Comparison of ENCODE assay signal across 8 cellular contexts in the genomic region with DNA sequence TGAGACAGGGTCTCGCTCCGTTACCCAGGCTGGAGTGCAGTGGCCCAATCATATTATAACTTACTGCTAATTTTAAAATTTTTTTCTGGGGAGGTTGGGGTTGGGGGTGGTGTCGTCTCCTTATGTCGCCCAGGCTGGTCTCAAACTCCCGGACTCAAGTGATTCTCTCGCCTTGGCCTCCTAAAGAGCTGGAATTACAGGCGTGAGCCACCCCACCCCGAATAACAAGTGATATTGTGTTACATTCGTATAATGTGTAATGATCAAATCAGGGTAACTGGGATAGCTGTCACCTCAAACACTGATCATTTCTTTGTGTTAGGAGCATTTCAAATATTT. TPM values are rescaled to one million over a fixed set of nuclear protein-coding genes. Genes with fewer than 3 reads are reported as not detected.
DNase-seq lines count a peak whose midpoint lies in the region; ATAC-seq and TF ChIP-seq lines count a peak whose summit lies in the region.

No MANE protein-coding gene starts in this region.

- no peaks in the 10 kb centered on the region for H3K9me3 ChIP-seq in Caco-2

- H3K27me3 Mint-ChIP-seq in Caco-2 (ENCODE audit: insufficient read depth, unreplicated experiment): peaks cover 3% of the 10 kb centered on the region
- peaks cover 10% of the 10 kb centered on the region for H3K27me3 Mint-ChIP-seq in central memory CD8-positive, alpha-beta T cell
- H3K27me3 Mint-ChIP-seq in osteocyte (ENCODE audit: unreplicated experiment): peaks cover 4% of the 10 kb centered on the region

- no TSS peak for BruUV-seq in Caco-2 (replicated peaks; lab: Mats Ljungman, UMichigan)

- CTCF ChIA-PET in Caco-2 (lab: Charles Lee): interaction anchor here (1.0 to 1.4 kb wide), 2 partner anchors 15 to 157 kb away, joined by 3 read pairs; no protein-coding TSS in a partner anchor

- H3K4me3 Mint-ChIP-seq in Caco-2 (ENCODE audit: unreplicated experiment) (peak overlapping the region; percentile 92), osteocyte (ENCODE audit: unreplicated experiment) (peak overlapping the region; percentile 82)
- H3K4me3 Mint-ChIP-seq in central memory CD8-positive, alpha-beta T cell: peak overlapping the region; percentile 86

- H3K36me3 Mint-ChIP-seq in Caco-2 (ENCODE audit: insufficient read depth, unreplicated experiment) (peaks cover 18% of the 10 kb centered on the region), osteocyte (ENCODE audit: unreplicated experiment) (no peaks in the 10 kb centered on the region)
- H3K36me3 Mint-ChIP-seq in central memory CD8-positive, alpha-beta T cell (ENCODE audit: insufficient read depth): peaks cover 24% of the 10 kb centered on the region

- no peak for ATAC-seq in central memory CD8-positive, alpha-beta T cell (replicated peaks; ENCODE audit: extremely low read depth, poor library complexity, severe bottlenecking)
- ATAC-seq in HG03378 (IDR thresholded peaks at IDR 0.05; ENCODE audit: unreplicated experiment): no peak

- no peaks in the 10 kb centered on the region for H3K36me3 ChIP-seq in Caco-2 (ENCODE audit: control insufficient read depth, insufficient read depth, low read length)

- TF ChIP-seq CTCF in Caco-2 (IDR thresholded peaks at IDR 0.05; ENCODE audit: insufficient read depth in 1 of 2, low read depth in 1 of 2, low read length in 1 of 2, severe bottlenecking in 1 of 2, unreplicated experiment in 1 of 2) (no peak), osteocyte (IDR thresholded peaks at IDR 0.05) (no peak)

- no peaks in the 10 kb centered on the region for H3K27me3 ChIP-seq in Caco-2 (replicated peaks; ENCODE audit: control insufficient read depth, insufficient read depth, low read length)

- intact Hi-C loops in Caco-2 (cut with micrococcal nuclease; ENCODE audit: unreplicated experiment): no loop called here

- POLR2A ChIA-PET in Caco-2 (lab: Charles Lee): interaction anchor here (0.5 to 1.7 kb wide), 5 partner anchors 14 to 369 kb away, joined by 3 to 12 read pairs (median 5); a partner anchor contains a TSS

- H3K9me3 Mint-ChIP-seq in Caco-2 (ENCODE audit: unreplicated experiment) (no peaks in the 10 kb centered on the region), osteocyte (ENCODE audit: unreplicated experiment) (no peaks in the 10 kb centered on the region)
- H3K9me3 Mint-ChIP-seq in central memory CD8-positive, alpha-beta T cell: no peaks in the 10 kb centered on the region

- peak overlapping the region; percentile 96 for H3K27ac Mint-ChIP-seq in Caco-2 (ENCODE audit: unreplicated experiment)
- peak overlapping the region; percentile 99 for H3K27ac Mint-ChIP-seq in central memory CD8-positive, alpha-beta T cell (ENCODE audit: low read depth)
- H3K27ac Mint-ChIP-seq in osteocyte (ENCODE audit: unreplicated experiment): peak overlapping the region; percentile 56

- 0 out of 2 replicates have a peak, but pooled peaks cover 4% of the 10 kb centered on the region for H3K4me1 ChIP-seq in Caco-2

- H3K4me3 ChIP-seq in Caco-2 (ENCODE audit: low read depth, low read length): no peak overlapping the region
- peak overlapping the region; percentile 80 for H3K4me3 ChIP-seq in Jurkat, Clone E6-1 (ENCODE audit: low read length)

- DNase-seq in Caco-2: peak in 1 of 2 experiments; percentile 26
- DNase-seq in Jurkat, Clone E6-1 (ENCODE audit: low read depth, low spot score): no peak
- no peak for DNase-seq in central memory CD8-positive, alpha-beta T cell (ENCODE audit: low spot score in 2 of 2)
- no peak for DNase-seq in osteocyte (ENCODE audit: extremely low spot score, unreplicated experiment)
- no peak for DNase-seq in SIG-M5 treated with dmso at 0.1 percent for 504 hours (lab: John Stamatoyannopoulos, UW; ENCODE audit: unreplicated experiment)
- DNase-seq in SKM-1 (lab: John Stamatoyannopoulos, UW; ENCODE audit: unreplicated experiment): no peak
- no peak for DNase-seq in A172 (ENCODE audit: low spot score)

- H3K4me1 Mint-ChIP-seq in Caco-2 (ENCODE audit: low read depth, unreplicated experiment) (peaks cover 9% of the 10 kb centered on the region), osteocyte (ENCODE audit: unreplicated experiment) (peaks cover 6% of the 10 kb centered on the region)
- peaks cover 14% of the 10 kb centered on the region for H3K4me1 Mint-ChIP-seq in central memory CD8-positive, alpha-beta T cell

RNA-seq across cellular contexts. Expression of a gene that starts 16.2 kb away (rescaled TPM):
- total RNA-seq in Caco-2 (2022) (324 and 339 TPM in 2 replicates), osteocyte (95.0 and 102 TPM in 2 replicates)
- 428 TPM for polyA plus RNA-seq in Jurkat, Clone E6-1 (2012; ENCODE audit: insufficient read depth, insufficient read length)
- 358 and 473 TPM in 2 replicates for total RNA-seq in A172 (2014; rRNA removed; shearing (Covaris generic))

RNA-seq across cellular contexts. Expression of a gene that starts 23.0 kb away (rescaled TPM):
- total RNA-seq in Caco-2 (2022): 13.5 and 14.4 TPM in 2 replicates
- 9.9 TPM for polyA plus RNA-seq in Jurkat, Clone E6-1 (2012; ENCODE audit: insufficient read depth, insufficient read length)
- total RNA-seq in osteocyte: 12.2 TPM in 2 replicates
- 20.0 and 24.2 TPM in 2 replicates for total RNA-seq in A172 (2014; rRNA removed; shearing (Covaris generic))
